Comparison of ENCODE assay signal across 11 cellular contexts in the genomic region with DNA sequence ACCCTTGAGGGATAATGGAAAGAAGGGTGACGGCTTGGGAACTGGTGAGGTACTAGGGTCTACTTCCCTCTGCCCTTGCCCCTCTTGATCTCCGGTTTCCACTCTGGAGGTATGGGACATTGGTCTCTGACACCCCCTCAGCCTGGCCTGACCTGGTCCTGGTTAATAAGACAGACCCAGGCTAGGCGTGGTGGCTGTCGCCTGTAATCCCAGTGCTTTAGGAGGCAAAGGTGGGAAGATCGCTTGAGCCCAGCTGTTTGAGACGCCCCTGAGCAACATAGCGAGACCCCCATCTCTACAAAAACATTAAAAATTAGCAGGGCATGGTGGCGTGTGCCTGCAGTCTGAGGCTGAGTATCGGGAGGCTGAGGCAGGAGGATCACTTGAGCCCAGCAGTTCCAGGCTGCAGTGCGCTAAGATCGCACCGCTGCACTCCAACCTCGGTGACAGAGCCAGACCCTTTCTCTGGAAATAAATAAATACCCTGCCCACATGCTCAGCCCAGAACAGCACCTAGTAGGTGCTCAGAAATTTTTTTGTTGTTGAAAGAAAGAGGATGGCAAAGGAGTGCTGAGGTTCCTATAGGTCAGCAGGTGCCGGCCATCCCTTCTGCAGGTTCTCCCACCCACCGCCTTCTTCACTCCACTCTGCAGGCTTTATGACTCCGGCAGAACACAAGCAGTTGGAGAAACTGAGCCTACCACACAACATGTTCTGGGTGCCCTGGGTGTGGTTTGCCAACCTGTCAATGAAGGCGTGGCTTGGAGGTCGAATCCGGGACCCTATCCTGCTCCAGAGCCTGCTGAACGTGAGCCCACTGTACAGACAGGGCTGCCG. TPM values are rescaled to one million over a fixed set of nuclear protein-coding genes. Genes with fewer than 3 reads are reported as not detected.
DNase-seq lines count a peak whose midpoint lies in the region; ATAC-seq and TF ChIP-seq lines count a peak whose summit lies in the region.
"Had no signal": no experiment of that assay in that cellular context is flagged by ENCODE, and none has a peak within 500 bp of the region (broad histone marks: within the 10 kb centered on the region; RNA-seq: fewer than 3 reads in every experiment).

No MANE protein-coding gene starts in this region.

- H3K27ac ChIP-seq in H9 (ENCODE audit: insufficient read length, low read depth, low read length) (no peak overlapping the region), adipose tissue (ENCODE audit: low read depth, low read length) (peak overlapping the region; percentile 85), right lobe of liver (no peak overlapping the region)

- no peaks in the 10 kb centered on the region for H3K9me3 Mint-ChIP-seq in H9
- H3K9me3 Mint-ChIP-seq in stimulated activated naive B cell treated with anti-CD40 and anti-IgM and Interleukin-4, amounts not matched to agents 10 μg/mL and 1 μg/mL and 100 μg/mL, for 72 hours: no peaks in the 10 kb centered on the region
- H3K9me3 Mint-ChIP-seq in activated CD8-positive, alpha-beta memory T cell treated with anti-CD3 and anti-CD28 coated beads, Interleukin-2, amount 10 ng/mL, durations not matched to agents 7 days and 5 days (ENCODE audit: low read depth): no peaks in the 10 kb centered on the region

- H3K36me3 ChIP-seq in right lobe of liver: no peaks in the 10 kb centered on the region

- TF ChIP-seq POLR2A in right lobe of liver (IDR thresholded peaks at IDR 0.05): no peak

- no peak overlapping the region for H2BK20ac ChIP-seq in H9 (ENCODE audit: low read depth, low read length, poor library complexity, severe bottlenecking)

- DNase-seq in H9: no peak
- DNase-seq in right lobe of liver: no peak
- DNase-seq in stimulated activated naive B cell treated with anti-CD40 and anti-IgM and Interleukin-4, amounts not matched to agents 10 μg/mL and 1 μg/mL and 100 μg/mL, for 72 hours: no peak
- DNase-seq in NCI-H524 (lab: John Stamatoyannopoulos, UW): no peak
- DNase-seq in NCI-H187 treated with DMSO at 0.1 percent for 48 hours (lab: John Stamatoyannopoulos, UW): no peak
- no peak for DNase-seq in NCI-H1092 treated with DMSO at 0.1 percent for 48 hours (lab: John Stamatoyannopoulos, UW)
- no peak for DNase-seq in activated CD8-positive, alpha-beta memory T cell treated with anti-CD3 and anti-CD28 coated beads, Interleukin-2, amount 10 ng/mL, durations not matched to agents 7 days and 5 days
- DNase-seq: cerebellar nuclear complex had no signal

- no peak overlapping the region for H4K8ac ChIP-seq in H9 (replicated peaks; ENCODE audit: insufficient read length, low read depth, low read length)

- peaks cover 0 to 10% of the 10 kb centered on the region in 2 experiments; a peak in 1 of 4 replicates for H3K4me1 Mint-ChIP-seq in H9
- peaks cover 9 to 34% of the 10 kb centered on the region in 2 donors for H3K4me1 Mint-ChIP-seq in stimulated activated naive B cell treated with anti-CD40 and anti-IgM and Interleukin-4, amounts not matched to agents 10 μg/mL and 1 μg/mL and 100 μg/mL, for 72 hours
- peaks cover 6% of the 10 kb centered on the region for H3K4me1 Mint-ChIP-seq in activated CD8-positive, alpha-beta memory T cell treated with anti-CD3 and anti-CD28 coated beads, Interleukin-2, amount 10 ng/mL, durations not matched to agents 7 days and 5 days

- ATAC-seq in right lobe of liver: no peak
- ATAC-seq in stimulated activated naive B cell treated with anti-CD40 and anti-IgM and Interleukin-4, amounts not matched to agents 10 μg/mL and 1 μg/mL and 100 μg/mL, for 72 hours (replicated peaks): no peak
- no peak for ATAC-seq in activated CD8-positive, alpha-beta memory T cell treated with anti-CD3 and anti-CD28 coated beads, Interleukin-2, amount 10 ng/mL, durations not matched to agents 7 days and 5 days
- ATAC-seq: Panc1 had no signal

- H3K79me2 ChIP-seq in H9 (ENCODE audit: insufficient read depth, low read length): no peaks in the 10 kb centered on the region

- no peak overlapping the region; a peak in 1 of 7 replicates for H3K27ac Mint-ChIP-seq in H9
- no peak overlapping the region for H3K27ac Mint-ChIP-seq in stimulated activated naive B cell treated with anti-CD40 and anti-IgM and Interleukin-4, amounts not matched to agents 10 μg/mL and 1 μg/mL and 100 μg/mL, for 72 hours
- no peak overlapping the region for H3K27ac Mint-ChIP-seq in activated CD8-positive, alpha-beta memory T cell treated with anti-CD3 and anti-CD28 coated beads, Interleukin-2, amount 10 ng/mL, durations not matched to agents 7 days and 5 days

- H2BK120ac ChIP-seq in H9 (ENCODE audit: low read depth, low read length, poor library complexity, severe bottlenecking): no peak overlapping the region

- no peak overlapping the region for H2BK12ac ChIP-seq in H9 (ENCODE audit: insufficient read length, low read depth, low read length)

- H3K18ac ChIP-seq in H9 (ENCODE audit: insufficient read length, low read depth, low read length): no peak overlapping the region

- H3K14ac ChIP-seq in H9 (ENCODE audit: insufficient read depth, low read length): no peak overlapping the region

- no peaks in the 10 kb centered on the region for H3K36me3 Mint-ChIP-seq in H9 (ENCODE audit: insufficient read depth in 1 of 3, low read depth in 3 of 3)
- peaks cover 12 to 22% of the 10 kb centered on the region in 2 donors for H3K36me3 Mint-ChIP-seq in stimulated activated naive B cell treated with anti-CD40 and anti-IgM and Interleukin-4, amounts not matched to agents 10 μg/mL and 1 μg/mL and 100 μg/mL, for 72 hours
- no peaks in the 10 kb centered on the region for H3K36me3 Mint-ChIP-seq in activated CD8-positive, alpha-beta memory T cell treated with anti-CD3 and anti-CD28 coated beads, Interleukin-2, amount 10 ng/mL, durations not matched to agents 7 days and 5 days

- no peak overlapping the region for H3K56ac ChIP-seq in H9 (ENCODE audit: insufficient read length, low read depth, low read length)

- H2BK15ac ChIP-seq in H9 (ENCODE audit: low read depth, low read length): no peak overlapping the region

- H2AFZ ChIP-seq in H9 (ENCODE audit: low read length): no peak overlapping the region

- no peak overlapping the region for H4K91ac ChIP-seq in H9 (ENCODE audit: insufficient read length, low read depth, low read length)

- peaks cover 8% of the 10 kb centered on the region for H3K23me2 ChIP-seq in H9 (ENCODE audit: insufficient read length, low read depth, low read length, poor library complexity, severe bottlenecking)

- H3K27me3 ChIP-seq in H9 (ENCODE audit: insufficient read depth, low read length) (no peaks in the 10 kb centered on the region), right lobe of liver (no peaks in the 10 kb centered on the region)

- H3K4me1 ChIP-seq in H9 (ENCODE audit: insufficient read depth, low read length): no peaks in the 10 kb centered on the region
- peaks cover 0 to 9% (median 0%) of the 10 kb centered on the region in 4 donors for H3K4me1 ChIP-seq in right lobe of liver

- H4K5ac ChIP-seq in H9 (ENCODE audit: insufficient read length, low read depth, low read length): no peak overlapping the region

- no peaks in the 10 kb centered on the region for H4K20me1 ChIP-seq in H9 (ENCODE audit: control insufficient read depth, insufficient read depth, insufficient read length)

- no peaks in the 10 kb centered on the region for H3K9me3 ChIP-seq in H9 (ENCODE audit: control insufficient read depth, low read depth, low read length)
- H3K9me3 ChIP-seq in right lobe of liver: no peaks in the 10 kb centered on the region

- no peaks in the 10 kb centered on the region for H3K79me1 ChIP-seq in H9 (ENCODE audit: insufficient read depth, low read depth, low read length, poor library complexity, severe bottlenecking)

- no peak overlapping the region for H2AK5ac ChIP-seq in H9 (ENCODE audit: insufficient read length, low read length)

- peaks cover 31% of the 10 kb centered on the region for H3K27me3 Mint-ChIP-seq in H9 (ENCODE audit: low read depth)
- H3K27me3 Mint-ChIP-seq in stimulated activated naive B cell treated with anti-CD40 and anti-IgM and Interleukin-4, amounts not matched to agents 10 μg/mL and 1 μg/mL and 100 μg/mL, for 72 hours: peaks cover 11 to 27% of the 10 kb centered on the region in 2 donors
- H3K27me3 Mint-ChIP-seq in activated CD8-positive, alpha-beta memory T cell treated with anti-CD3 and anti-CD28 coated beads, Interleukin-2, amount 10 ng/mL, durations not matched to agents 7 days and 5 days: peaks cover 27% of the 10 kb centered on the region

- no peak overlapping the region for H3K9ac ChIP-seq in H9 (ENCODE audit: extremely low read depth, insufficient read length, low read length)

- H3K4me3 ChIP-seq in right lobe of liver: peak overlapping the region in 2 of 3 donors; percentile 25 to 44

- CTCF ChIA-PET in activated CD8-positive, alpha-beta memory T cell treated with anti-CD3 and anti-CD28 coated beads, Interleukin-2, amount 10 ng/mL, durations not matched to agents 7 days and 5 days (lab: Charles Lee): interaction anchor here (1.3 kb wide), 1 partner anchor 8 kb away, joined by 3 read pairs; no protein-coding TSS in a partner anchor

- no peak overlapping the region for H2BK5ac ChIP-seq in H9 (ENCODE audit: insufficient read length, low read length)

- peak overlapping the region; percentile 31 for H3K4me2 ChIP-seq in H9 (ENCODE audit: insufficient read depth, insufficient read length, low read length)

- no peak for TF ChIP-seq CTCF in H9 (conservative IDR thresholded peaks at IDR 0.05)
- no peak for TF ChIP-seq CTCF in right lobe of liver (IDR thresholded peaks at IDR 0.05)

- H3K4ac ChIP-seq in H9 (ENCODE audit: low read depth, low read length): no peak overlapping the region

- H3K23ac ChIP-seq in H9 (ENCODE audit: insufficient read length, low read depth, low read length): no peak overlapping the region

- no peak overlapping the region for H3T11ph ChIP-seq in H9 (ENCODE audit: low read length)

- H3K4me3 Mint-ChIP-seq in H9: peak overlapping the region; percentile 51 to 77
- peak overlapping the region; percentile 56 to 74 for H3K4me3 Mint-ChIP-seq in stimulated activated naive B cell treated with anti-CD40 and anti-IgM and Interleukin-4, amounts not matched to agents 10 μg/mL and 1 μg/mL and 100 μg/mL, for 72 hours
- no peak overlapping the region for H3K4me3 Mint-ChIP-seq in activated CD8-positive, alpha-beta memory T cell treated with anti-CD3 and anti-CD28 coated beads, Interleukin-2, amount 10 ng/mL, durations not matched to agents 7 days and 5 days

- intact Hi-C loops in right lobe of liver (cut with DNase I): no loop called here

- no CpG with 5 or more reads among the region's 21 CpGs for WGBS in H9 (ENCODE audit: extremely low coverage, insufficient read length, low lambda C conversion rate)
- WGBS in adipose tissue, 3 donors: 92 to 96% (median 94%) methylated on average over 21 of the region's 21 CpGs
- 67% methylated on average over 3 of the region's 21 CpGs for WGBS in right lobe of liver (ENCODE audit: insufficient coverage, low coverage, low lambda C conversion rate, missing lambda C conversion rate)

RNA-seq across cellular contexts. Expression of a gene that starts 6.3 kb away (rescaled TPM):
- total RNA-seq in H9 (2021) (0.18 and 0.24 TPM in 2 replicates), right lobe of liver (1 to 10 TPM in 3 of 6 experiments, under 1 TPM in 3; 0.55 to 2.3 (median 0.91) TPM)
- polyA plus RNA-seq in adipose tissue: 10 to 100 TPM in 1 of 3 donors, 1 to 10 TPM in 2; 3.0 to 14.8 (median 5.2) TPM
- not detected for total RNA-seq in activated CD8-positive, alpha-beta memory T cell treated with anti-CD3 and anti-CD28 coated beads, Interleukin-2, amount 10 ng/mL, durations not matched to agents 7 days and 5 days
- total RNA-seq: HT1080 had no signal

RNA-seq across cellular contexts. Expression of a gene that starts 11.0 kb away (rescaled TPM):
- total RNA-seq in H9 (2021) (1,505 and 1,558 TPM in 2 replicates), right lobe of liver (1,000 to 10,000 TPM; 1,131 to 2,981 (median 2,140) TPM)
- over 10,000 TPM in 1 of 3 donors, 1,000 to 10,000 TPM in 2; 2,935 to 16,025 (median 7,473) TPM for polyA plus RNA-seq in adipose tissue
- 100 to 1,000 TPM; 740 to 867 TPM for total RNA-seq in activated CD8-positive, alpha-beta memory T cell treated with anti-CD3 and anti-CD28 coated beads, Interleukin-2, amount 10 ng/mL, durations not matched to agents 7 days and 5 days

RNA-seq across cellular contexts. Expression of a gene that starts 39.0 kb away (rescaled TPM):
- 1.8 and 2.4 TPM in 2 replicates for total RNA-seq in H9 (2021)
- 10 to 100 TPM in 2 of 3 donors, 1 to 10 TPM in 1; 4.0 to 44.5 (median 16.4) TPM for polyA plus RNA-seq in adipose tissue
- total RNA-seq in right lobe of liver: 1 to 10 TPM; 3.2 to 9.1 (median 4.2) TPM
- total RNA-seq in activated CD8-positive, alpha-beta memory T cell treated with anti-CD3 and anti-CD28 coated beads, Interleukin-2, amount 10 ng/mL, durations not matched to agents 7 days and 5 days: not detected
